In genomic region chr1:218164111-218164929, GRCh38 we compare ENCODE assay signal across 8 cellular contexts.
A peak's percentile ranks its signal among the peaks of the same experiment; 100 is the strongest.
DNase-seq lines count a peak whose midpoint lies in the region; ATAC-seq and TF ChIP-seq lines count a peak whose summit lies in the region.

No MANE protein-coding gene starts in this region.

- H2BK120ac ChIP-seq in H9 (ENCODE audit: low read depth, low read length, poor library complexity, severe bottlenecking), result no peak overlapping the region

- TF ChIP-seq CTCF in H9 (conservative IDR thresholded peaks at IDR 0.05) (no peak; the same call in 2 of the 3 replicates), gastrocnemius medialis (IDR thresholded peaks at IDR 0.05 in 4 of 5, conservative IDR thresholded peaks at IDR 0.05 in 1 of 5) (no peak)

- no peak overlapping the region for H2AK5ac ChIP-seq in H9 (ENCODE audit: insufficient read length, low read length)

- peak overlapping the region in 2 of 3 experiments; percentile 85 to 87; a peak in 4 of 7 replicates for H3K27ac Mint-ChIP-seq in H9
- no peak overlapping the region for H3K27ac Mint-ChIP-seq in activated naive CD8-positive, alpha-beta T cell treated with anti-CD3 and anti-CD28 coated beads for 36 hours

- H3K56ac ChIP-seq in H9 (ENCODE audit: insufficient read length, low read depth, low read length), result no peak overlapping the region

- H3T11ph ChIP-seq in H9 (ENCODE audit: low read length), result no peak overlapping the region

- H3K9me3 ChIP-seq in ES-I3 (ENCODE audit: control insufficient read depth, insufficient read depth, low read length), result no peaks in the 10 kb centered on the region
- H3K9me3 ChIP-seq in H9 (ENCODE audit: control insufficient read depth, low read depth, low read length), result no peaks in the 10 kb centered on the region
- H3K9me3 ChIP-seq in iPS DF 6.9 (ENCODE audit: control insufficient read depth, insufficient read depth, low read length), result no peaks in the 10 kb centered on the region
- H3K9me3 ChIP-seq in gastrocnemius medialis, result no peaks in the 10 kb centered on the region

- no peak overlapping the region for H4K91ac ChIP-seq in H9 (ENCODE audit: insufficient read length, low read depth, low read length)

- no peak overlapping the region for H2BK5ac ChIP-seq in H9 (ENCODE audit: insufficient read length, low read length)

- no peaks in the 10 kb centered on the region; the same call in 1 of the 2 replicates for H3K27me3 ChIP-seq in H9 (ENCODE audit: insufficient read depth, low read length)
- H3K27me3 ChIP-seq in iPS DF 6.9 (ENCODE audit: control insufficient read depth, insufficient read depth, low read length), result 0 out of 2 replicates have a peak, but pooled peaks cover 2% of the 10 kb centered on the region
- H3K27me3 ChIP-seq in gastrocnemius medialis, result peaks cover 63 to 78% (median 68%) of the 10 kb centered on the region in 3 donors

- H4K8ac ChIP-seq in H9 (replicated peaks; ENCODE audit: insufficient read length, low read depth, low read length), result no peak overlapping the region

- in situ Hi-C loops in gastrocnemius medialis (cut with MboI; ENCODE audit: low sequenced_read_pairs in 4 of 4), result no loop called here

- DNase-seq in H9, result peak; percentile 80
- peak; percentile 91 for DNase-seq in NCI-H1694 treated with DMSO at 0.1 percent for 48 hours (lab: John Stamatoyannopoulos, UW)
- no peak for DNase-seq in activated naive CD8-positive, alpha-beta T cell treated with anti-CD3 and anti-CD28 coated beads for 36 hours
- no peak for DNase-seq in iPS DF 6.9 (ENCODE audit: low read depth, low spot score)
- DNase-seq in gastrocnemius medialis, result peak in 1 of 2 donors; percentile 31
- DNase-seq in UCSD-AML1 (lab: John Stamatoyannopoulos, UW; ENCODE audit: unreplicated experiment), result no peak
- no peak for DNase-seq in amniotic stem cell (lab: John Stamatoyannopoulos, UW)

- no CpG with 5 or more reads among the region's 68 CpGs for WGBS in H9 (ENCODE audit: extremely low coverage, insufficient read length, low lambda C conversion rate)
- WGBS in iPS DF 6.9 (ENCODE audit: insufficient coverage, insufficient read length), result no CpG with 5 or more reads among the region's 68 CpGs

- peak overlapping the region; percentile 41 for H3K18ac ChIP-seq in H9 (ENCODE audit: insufficient read length, low read depth, low read length)

- no peaks in the 10 kb centered on the region for H3K79me2 ChIP-seq in H9 (ENCODE audit: insufficient read depth, low read length)

- H3K36me3 ChIP-seq in ES-I3 (ENCODE audit: insufficient read depth, low read length) (no peaks in the 10 kb centered on the region), iPS DF 6.9 (ENCODE audit: control insufficient read depth, insufficient read depth, low read length) (no peaks in the 10 kb centered on the region), gastrocnemius medialis (no peaks in the 10 kb centered on the region)

- no peak overlapping the region for H3K23ac ChIP-seq in H9 (ENCODE audit: insufficient read length, low read depth, low read length)

- peaks cover 0 to 4% of the 10 kb centered on the region in 2 experiments; a peak in 2 of 5 replicates for H3K9me3 Mint-ChIP-seq in H9
- no peaks in the 10 kb centered on the region for H3K9me3 Mint-ChIP-seq in activated naive CD8-positive, alpha-beta T cell treated with anti-CD3 and anti-CD28 coated beads for 36 hours

- H4K20me1 ChIP-seq in H9 (ENCODE audit: control insufficient read depth, insufficient read depth, insufficient read length), result no peaks in the 10 kb centered on the region

- H3K23me2 ChIP-seq in H9 (ENCODE audit: insufficient read length, low read depth, low read length, poor library complexity, severe bottlenecking), result peaks cover 9% of the 10 kb centered on the region

- H3K27ac ChIP-seq in H9 (ENCODE audit: insufficient read length, low read depth, low read length), result no peak overlapping the region
- no peak overlapping the region for H3K27ac ChIP-seq in iPS DF 6.9 (ENCODE audit: low read length)
- H3K27ac ChIP-seq in gastrocnemius medialis, result peak overlapping the region in 2 of 4 donors; percentile 33 to 43

- H3K4me2 ChIP-seq in H9 (ENCODE audit: insufficient read depth, insufficient read length, low read length), result peak overlapping the region; percentile 72

- H2BK20ac ChIP-seq in H9 (ENCODE audit: low read depth, low read length, poor library complexity, severe bottlenecking), result no peak overlapping the region

- peaks cover 79% of the 10 kb centered on the region for H3K27me3 Mint-ChIP-seq in H9 (ENCODE audit: low read depth)
- peaks cover 61% of the 10 kb centered on the region for H3K27me3 Mint-ChIP-seq in activated naive CD8-positive, alpha-beta T cell treated with anti-CD3 and anti-CD28 coated beads for 36 hours

- H3K36me3 Mint-ChIP-seq in H9 (ENCODE audit: insufficient read depth in 1 of 3, low read depth in 3 of 3), result no peaks in the 10 kb centered on the region
- H3K36me3 Mint-ChIP-seq in activated naive CD8-positive, alpha-beta T cell treated with anti-CD3 and anti-CD28 coated beads for 36 hours, result no peaks in the 10 kb centered on the region

- H3K4me1 Mint-ChIP-seq in H9, result peaks cover 29 to 39% of the 10 kb centered on the region in 2 experiments
- H3K4me1 Mint-ChIP-seq in activated naive CD8-positive, alpha-beta T cell treated with anti-CD3 and anti-CD28 coated beads for 36 hours, result peaks cover 11% of the 10 kb centered on the region

- no peak overlapping the region for H2BK15ac ChIP-seq in H9 (ENCODE audit: low read depth, low read length)

- intact Hi-C loops in gastrocnemius medialis (cut with DNase I; ENCODE audit: low total_unique reads), result no loop called here

- no peaks in the 10 kb centered on the region for H3K4me1 ChIP-seq in ES-I3 (ENCODE audit: insufficient read depth, low read length)
- H3K4me1 ChIP-seq in H9 (ENCODE audit: insufficient read depth, low read length), result no peaks in the 10 kb centered on the region
- H3K4me1 ChIP-seq in iPS DF 6.9 (ENCODE audit: control insufficient read depth, insufficient read depth, low read length), result no peaks in the 10 kb centered on the region
- peaks cover 7 to 10% of the 10 kb centered on the region in 2 donors for H3K4me1 ChIP-seq in gastrocnemius medialis

- H2BK12ac ChIP-seq in H9 (ENCODE audit: insufficient read length, low read depth, low read length), result no peak overlapping the region

- H3K9ac ChIP-seq in ES-I3 (ENCODE audit: low read depth, low read length) (peak overlapping the region; percentile 88), H9 (ENCODE audit: extremely low read depth, insufficient read length, low read length) (peak overlapping the region; percentile 2)

- peak; percentile 83 for ATAC-seq in gastrocnemius medialis

- no peak for TF ChIP-seq POLR2A in gastrocnemius medialis (IDR thresholded peaks at IDR 0.05)

- H2AFZ ChIP-seq in H9 (ENCODE audit: low read length), result no peak overlapping the region

- H3K4me3 ChIP-seq in iPS DF 6.9 (ENCODE audit: low read length) (peak overlapping the region; percentile 93; the same call in 1 of the 2 replicates), gastrocnemius medialis (peak overlapping the region; percentile 47 to 63 (median 56))

- peak overlapping the region; percentile 53; the same call in 1 of the 2 replicates for H3K14ac ChIP-seq in H9 (ENCODE audit: insufficient read depth, low read length)

- no peak overlapping the region for H4K5ac ChIP-seq in H9 (ENCODE audit: insufficient read length, low read depth, low read length)

- H3K4ac ChIP-seq in H9 (ENCODE audit: low read depth, low read length), result no peak overlapping the region

- peak overlapping the region; percentile 69 to 92 for H3K4me3 Mint-ChIP-seq in H9
- H3K4me3 Mint-ChIP-seq in activated naive CD8-positive, alpha-beta T cell treated with anti-CD3 and anti-CD28 coated beads for 36 hours, result peak overlapping the region; percentile 68

- no peaks in the 10 kb centered on the region for H3K79me1 ChIP-seq in H9 (ENCODE audit: insufficient read depth, low read depth, low read length, poor library complexity, severe bottlenecking)

Comparison
In these comparisons a context has a peak if more than half of its experiments do, and no peak if none do; other contexts are left out.
1. DNase-seq: peak in H9 (single experiment) and NCI-H1694 treated with DMSO at 0.1 percent for 48 hours (single experiment); none in activated naive CD8-positive, alpha-beta T cell treated with anti-CD3 and anti-CD28 coated beads for 36 hours (single experiment), iPS DF 6.9 (single experiment), UCSD-AML1 (single experiment) and amniotic stem cell (single experiment).